17 cellular contexts compared by ENCODE assay signal in genomic region chr19:34474233-34474989, GRCh38. TPM values are rescaled to one million over a fixed set of nuclear protein-coding genes. Genes with fewer than 3 reads are reported as not detected.
A peak's percentile ranks its signal among the peaks of the same experiment; 100 is the strongest.
DNase-seq lines count a peak whose midpoint lies in the region; ATAC-seq, FAIRE-seq and TF ChIP-seq lines count a peak whose summit lies in the region.
"Had no signal": no experiment of that assay in that cellular context is flagged by ENCODE, and none has a peak within 500 bp of the region (broad histone marks: within the 10 kb centered on the region; RNA-seq: fewer than 3 reads in every experiment).

No MANE protein-coding gene starts in this region.

- peaks cover 14% of the 10 kb centered on the region for H3K4me1 ChIP-seq in astrocyte (ENCODE audit: insufficient read depth, low read length)
- peaks cover 17% of the 10 kb centered on the region for H3K4me1 ChIP-seq in vagina
- H3K4me1 ChIP-seq: uterus had no signal

- peak overlapping the region; percentile 66 for H3K4me2 ChIP-seq in astrocyte (ENCODE audit: low read length)

- H3K79me2 ChIP-seq in astrocyte (ENCODE audit: insufficient read depth, low read length), result no peaks in the 10 kb centered on the region

- H3K27me3 Mint-ChIP-seq in astrocyte (ENCODE audit: low read depth, unreplicated experiment), result no peaks in the 10 kb centered on the region

- H3K9ac ChIP-seq in astrocyte (ENCODE audit: low read length), result no peak overlapping the region

- H3K27ac ChIP-seq in astrocyte (ENCODE audit: low read depth, low read length), result peak overlapping the region; percentile 20
- H3K27ac ChIP-seq in vagina, result peak overlapping the region; percentile 76

- no peak for TF ChIP-seq POLR2A in vagina (IDR thresholded peaks at IDR 0.05)

- H3K4me1 Mint-ChIP-seq in astrocyte (ENCODE audit: low read depth, unreplicated experiment), result peaks cover 17% of the 10 kb centered on the region

- DNase-seq in activated naive CD4-positive, alpha-beta T cell treated with anti-CD3 and anti-CD28 coated beads, Interleukin-2, amount 50 U/mL, for 72 hours (ENCODE audit: low spot score in 2 of 2), result no peak
- no peak for DNase-seq in activated naive CD4-positive, alpha-beta T cell treated with Interleukin-2 at 50 U/mL for 16 hours
- DNase-seq in NCI-H1105 treated with DMSO at 0.1 percent for 48 hours (lab: John Stamatoyannopoulos, UW), result peak; percentile 36
- DNase-seq in astrocyte (ENCODE audit: low read depth), result no peak
- DNase-seq in vagina (ENCODE audit: extremely low spot score in 2 of 2), result peak in 1 of 2 donors; percentile 49
- no peak for DNase-seq in AG08396 (ENCODE audit: low spot score)
- DNase-seq: C1 segment of cervical spinal cord; DND-41; mucosa of descending colon; NCI-H526 treated with DMSO at 0.1 percent for 48 hours; occipital lobe; RPMI8226; stimulated activated naive CD4-positive, alpha-beta T cell; uterus had no signal

- H4K20me1 ChIP-seq in astrocyte (ENCODE audit: insufficient read depth, low read length), result peaks cover 17% of the 10 kb centered on the region

- H3K36me3 ChIP-seq in astrocyte (ENCODE audit: insufficient read depth, low read length) (peaks cover 10% of the 10 kb centered on the region), vagina (peaks cover 0 to 19% of the 10 kb centered on the region in 2 donors)
- H3K36me3 ChIP-seq: uterus had no signal

- H3K27me3 ChIP-seq in astrocyte (ENCODE audit: insufficient read depth, low read length), result no peaks in the 10 kb centered on the region
- no peaks in the 10 kb centered on the region for H3K27me3 ChIP-seq in vagina
- H3K27me3 ChIP-seq: uterus had no signal

- no peak for FAIRE-seq in astrocyte (lab: Jason Lieb, UNC)
- FAIRE-seq: H1 had no signal

- peaks cover 5 to 24% of the 10 kb centered on the region in 2 donors for H3K36me3 Mint-ChIP-seq in activated naive CD4-positive, alpha-beta T cell treated with anti-CD3 and anti-CD28 coated beads, Interleukin-2, amount 50 U/mL, for 72 hours
- H3K36me3 Mint-ChIP-seq in astrocyte (ENCODE audit: low read depth, unreplicated experiment), result peaks cover 11% of the 10 kb centered on the region

- H3K27ac Mint-ChIP-seq in activated naive CD4-positive, alpha-beta T cell treated with anti-CD3 and anti-CD28 coated beads, Interleukin-2, amount 50 U/mL, for 72 hours, result peak overlapping the region; percentile 68 to 75
- peak overlapping the region; percentile 47 for H3K27ac Mint-ChIP-seq in astrocyte (ENCODE audit: unreplicated experiment)

- no peaks in the 10 kb centered on the region for H3K9me3 ChIP-seq in astrocyte (ENCODE audit: insufficient read depth, low read depth, low read length)
- no peaks in the 10 kb centered on the region for H3K9me3 ChIP-seq in vagina
- H3K9me3 ChIP-seq: mucosa of descending colon, uterus had no signal

- H3K4me3 ChIP-seq in astrocyte (ENCODE audit: insufficient read depth, low read depth, low read length) (no peak overlapping the region), vagina (no peak overlapping the region)
- H3K4me3 ChIP-seq: mucosa of descending colon, skin epidermis, uterus had no signal

- ATAC-seq in activated naive CD4-positive, alpha-beta T cell treated with anti-CD3 and anti-CD28 coated beads, Interleukin-2, amount 50 U/mL, for 72 hours, result no peak
- no peak for ATAC-seq in HG03565 (IDR thresholded peaks at IDR 0.05; ENCODE audit: unreplicated experiment)
- ATAC-seq: mucosa of descending colon had no signal

- no peak overlapping the region for H3K4me3 Mint-ChIP-seq in astrocyte (ENCODE audit: unreplicated experiment)

- TF ChIP-seq CTCF in astrocyte (IDR thresholded peaks at IDR 0.05; ENCODE audit: insufficient read depth, low read depth, low read length) (no peak), vagina (IDR thresholded peaks at IDR 0.05) (no peak)

- H2AFZ ChIP-seq in astrocyte (ENCODE audit: low read depth, low read length), result no peak overlapping the region

- H3K9me3 Mint-ChIP-seq in activated naive CD4-positive, alpha-beta T cell treated with anti-CD3 and anti-CD28 coated beads, Interleukin-2, amount 50 U/mL, for 72 hours, result no peaks in the 10 kb centered on the region
- no peaks in the 10 kb centered on the region for H3K9me3 Mint-ChIP-seq in astrocyte (ENCODE audit: unreplicated experiment)

- intact Hi-C loops in vagina (cut with DNase I), result no loop called here

RNA-seq across cellular contexts. Expression of gene WTIP, which starts 7.1 kb away (rescaled TPM):
- 1 to 10 TPM in 1 of 2 donors, under 1 TPM in 1; 0.33 to 1.6 TPM for total RNA-seq in activated naive CD4-positive, alpha-beta T cell treated with anti-CD3 and anti-CD28 coated beads, Interleukin-2, amount 50 U/mL, for 72 hours
- total RNA-seq in astrocyte (23.0 and 32.5 TPM in 2 replicates), vagina (7.6 TPM)

RNA-seq across cellular contexts. Expression of gene UBA2, which starts 46.2 kb away (rescaled TPM):
- total RNA-seq in activated naive CD4-positive, alpha-beta T cell treated with anti-CD3 and anti-CD28 coated beads, Interleukin-2, amount 50 U/mL, for 72 hours, result 100 to 1,000 TPM; 137 to 162 TPM
- 84.5 and 87.0 TPM in 2 replicates for total RNA-seq in astrocyte
- 84.5 TPM for total RNA-seq in vagina
